ENCODE assay signal across 22 cellular contexts in the genomic region with DNA sequence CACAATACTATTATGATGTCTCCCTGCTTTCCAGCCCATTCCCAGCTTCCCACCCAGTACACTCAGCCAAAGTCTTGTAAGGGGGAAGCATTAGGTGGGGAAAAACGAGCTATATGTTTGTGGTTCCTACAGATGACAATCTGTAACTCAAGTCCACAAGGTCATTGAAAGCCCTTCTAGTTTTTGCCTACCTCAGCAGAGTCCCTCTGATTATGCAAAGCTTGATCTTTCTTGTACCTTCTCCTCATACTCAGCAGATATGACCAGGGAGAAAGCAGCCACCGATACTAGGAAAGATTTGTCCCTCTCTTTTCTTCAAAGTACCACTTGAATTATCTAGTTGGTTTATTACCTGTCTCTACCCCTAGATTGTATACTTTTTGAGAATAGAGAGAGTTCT.
"Had no signal": no experiment of that assay in that cellular context is flagged by ENCODE, and none has a peak within 500 bp of the region (broad histone marks: within the 10 kb centered on the region; RNA-seq: fewer than 3 reads in every experiment).

No MANE protein-coding gene starts in this region.

- ATAC-seq: Panc1, PC-3 had no signal

- H3K27me3 ChIP-seq: MG63 had no signal

- DNase-seq: Karpas-422; KG1; MG63; NCI-H1092 treated with DMSO at 0.1 percent for 48 hours; NCI-H1436; NCI-H187; NCI-H2029; NCI-H2081 treated with DMSO at 0.1 percent for 48 hours; NCI-H2171; NCI-H226; NCI-H446; NCI-H510A; NCI-H524 treated with DMSO at 0.1 percent for 48 hours; NCI-H69; NCI-H774; NK-92 treated with Interleukin-12 subunit alpha and Interleukin-12 subunit beta, amount 100 ng/mL, for 24 hours; PC-3; SHP77; SK-N-SH; SW 1271 had no signal

- H3K9ac ChIP-seq: SK-N-SH had no signal

- H3K9me3 ChIP-seq: MG63, SK-N-SH had no signal

- H3K27ac ChIP-seq: RWPE1 had no signal

- H3K4me3 ChIP-seq: MG63 had no signal

- H3K4me2 ChIP-seq: SK-N-SH had no signal
